In genomic region chr2:207173651-207174050, GRCh38 we compare ENCODE assay signal across 21 cellular contexts.
"Had no signal": no experiment of that assay in that cellular context is flagged by ENCODE, and none has a peak within 500 bp of the region (broad histone marks: within the 10 kb centered on the region; RNA-seq: fewer than 3 reads in every experiment).

No MANE protein-coding gene starts in this region.

- H3K9me3 ChIP-seq: esophagus muscularis mucosa, gastroesophageal sphincter, left lung, lower lobe of right lung had no signal

- H3K4me1 ChIP-seq: foreskin keratinocyte, left lung had no signal

- H3K36me3 ChIP-seq: esophagus muscularis mucosa, gastroesophageal sphincter, heart left ventricle, left lung, lower lobe of right lung had no signal

- DNase-seq: dermis blood vessel endothelial cell; dorsolateral prefrontal cortex; effector CD4-positive, alpha-beta T cell; effector memory CD4-positive, alpha-beta T cell; foreskin keratinocyte; heart left ventricle; hippocampal formation; left cardiac atrium; left lung; left ventricle myocardium superior; lower lobe of right lung; mesenchymal stem cell; midbrain had no signal

- ATAC-seq: foreskin keratinocyte, gastroesophageal sphincter, heart left ventricle, left cardiac atrium, left lung, left ventricle myocardium superior, lower lobe of right lung had no signal

- FAIRE-seq: colon, endothelial cell of umbilical vein, frontal cortex, islet of Langerhans, keratinocyte had no signal

- H3K4me3 ChIP-seq: coronary artery, dorsolateral prefrontal cortex, esophagus muscularis mucosa, gastroesophageal sphincter, heart left ventricle, left lung, lower lobe of right lung had no signal

- H3K27me3 ChIP-seq: dorsolateral prefrontal cortex, esophagus muscularis mucosa, foreskin keratinocyte, gastroesophageal sphincter, heart left ventricle, left lung had no signal

- H3K27ac ChIP-seq: coronary artery, dorsolateral prefrontal cortex, esophagus muscularis mucosa, foreskin keratinocyte, gastroesophageal sphincter, heart left ventricle, left lung, lower lobe of right lung had no signal
